Comparison of ENCODE assay signal across 1 cellular context in genomic region chr3:12999147-13000140, GRCh38.
TF ChIP-seq lines count a peak whose summit lies in the region.

No MANE protein-coding gene starts in this region.

TF ChIP-seq in HepG2, 621 proteins besides CTCF, POLR2A, EP300 and RAD21 (continued from another document):
- TF ChIP-seq ZBTB7B (CRISPR knock-in tag; IDR thresholded peaks at IDR 0.05) (peak; percentile 32; the same call in 1 of the 2 replicates), TEAD3 (CRISPR knock-in tag; optimal IDR thresholded peaks at IDR 0.05; ENCODE audit: borderline replicate concordance) (peak; percentile 7), SCMH1 (CRISPR knock-in tag; IDR thresholded peaks at IDR 0.05; ENCODE audit: borderline replicate concordance) (no peak), NFAT5 (CRISPR knock-in tag; IDR thresholded peaks at IDR 0.05) (no peak), ZNF549 (CRISPR knock-in tag; IDR thresholded peaks at IDR 0.05) (no peak), THRA (CRISPR knock-in tag; IDR thresholded peaks at IDR 0.05; ENCODE audit: borderline replicate concordance) (peak; percentile 49; the same call in 1 of the 2 replicates), AKAP8 (CRISPR knock-in tag; IDR thresholded peaks at IDR 0.05) (no peak), LCORL (IDR thresholded peaks at IDR 0.05) (no peak), LCORL (CRISPR knock-in tag; IDR thresholded peaks at IDR 0.05) (peak; percentile 30; the same call in 1 of the 2 replicates), RFX5 (IDR thresholded peaks at IDR 0.05; ENCODE audit: low read depth, low read length) (peak; percentile 86), PHF21A (CRISPR knock-in tag; IDR thresholded peaks at IDR 0.05) (peak; percentile 73), ZKSCAN5 (CRISPR knock-in tag; IDR thresholded peaks at IDR 0.05) (no peak), FOXM1 (CRISPR knock-in tag; IDR thresholded peaks at IDR 0.05) (no peak), FOXP1 (IDR thresholded peaks at IDR 0.05) (no peak), FOXP1 (CRISPR knock-in tag; IDR thresholded peaks at IDR 0.05) (peak; percentile 16; the same call in 1 of the 2 replicates), PITX1 (CRISPR knock-in tag; IDR thresholded peaks at IDR 0.05) (peak; percentile 79), HDAC2 (CRISPR knock-in tag; IDR thresholded peaks at IDR 0.05) (0 out of 2 replicates have a peak, but pooled peaks have one; percentile 32), ZNF776 (CRISPR knock-in tag; IDR thresholded peaks at IDR 0.05) (no peak), MEF2D (CRISPR knock-in tag; IDR thresholded peaks at IDR 0.05) (no peak), GTF2F1 (IDR thresholded peaks at IDR 0.05; ENCODE audit: low read length) (no peak), ZNF670 (CRISPR knock-in tag; IDR thresholded peaks at IDR 0.05; ENCODE audit: borderline replicate concordance) (no peak), U2AF1 (optimal IDR thresholded peaks at IDR 0.05; ENCODE audit: low read depth, low read length) (no peak), ZFP36L1 (CRISPR knock-in tag; IDR thresholded peaks at IDR 0.05) (peak; percentile 63; the same call in 1 of the 2 replicates), KDM3A (CRISPR knock-in tag; IDR thresholded peaks at IDR 0.05; ENCODE audit: low read depth) (no peak)
- TF ChIP-seq, protein P1, sequence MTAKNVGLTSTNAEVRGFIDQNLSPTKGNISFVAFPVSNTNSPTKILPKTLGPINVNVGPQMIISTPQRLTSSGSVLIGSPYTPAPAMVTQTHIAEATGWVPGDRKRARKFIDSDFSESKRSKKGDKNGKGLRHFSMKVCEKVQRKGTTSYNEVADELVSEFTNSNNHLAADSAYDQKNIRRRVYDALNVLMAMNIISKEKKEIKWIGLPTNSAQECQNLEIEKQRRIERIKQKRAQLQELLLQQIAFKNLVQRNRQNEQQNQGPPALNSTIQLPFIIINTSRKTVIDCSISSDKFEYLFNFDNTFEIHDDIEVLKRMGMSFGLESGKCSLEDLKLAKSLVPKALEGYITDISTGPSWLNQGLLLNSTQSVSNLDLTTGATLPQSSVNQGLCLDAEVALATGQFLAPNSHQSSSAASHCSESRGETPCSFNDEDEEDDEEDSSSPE (CRISPR knock-in tag; IDR thresholded peaks at IDR 0.05) = 0 out of 2 replicates have a peak, but pooled peaks have one; percentile 23
- TF ChIP-seq, protein P2, sequence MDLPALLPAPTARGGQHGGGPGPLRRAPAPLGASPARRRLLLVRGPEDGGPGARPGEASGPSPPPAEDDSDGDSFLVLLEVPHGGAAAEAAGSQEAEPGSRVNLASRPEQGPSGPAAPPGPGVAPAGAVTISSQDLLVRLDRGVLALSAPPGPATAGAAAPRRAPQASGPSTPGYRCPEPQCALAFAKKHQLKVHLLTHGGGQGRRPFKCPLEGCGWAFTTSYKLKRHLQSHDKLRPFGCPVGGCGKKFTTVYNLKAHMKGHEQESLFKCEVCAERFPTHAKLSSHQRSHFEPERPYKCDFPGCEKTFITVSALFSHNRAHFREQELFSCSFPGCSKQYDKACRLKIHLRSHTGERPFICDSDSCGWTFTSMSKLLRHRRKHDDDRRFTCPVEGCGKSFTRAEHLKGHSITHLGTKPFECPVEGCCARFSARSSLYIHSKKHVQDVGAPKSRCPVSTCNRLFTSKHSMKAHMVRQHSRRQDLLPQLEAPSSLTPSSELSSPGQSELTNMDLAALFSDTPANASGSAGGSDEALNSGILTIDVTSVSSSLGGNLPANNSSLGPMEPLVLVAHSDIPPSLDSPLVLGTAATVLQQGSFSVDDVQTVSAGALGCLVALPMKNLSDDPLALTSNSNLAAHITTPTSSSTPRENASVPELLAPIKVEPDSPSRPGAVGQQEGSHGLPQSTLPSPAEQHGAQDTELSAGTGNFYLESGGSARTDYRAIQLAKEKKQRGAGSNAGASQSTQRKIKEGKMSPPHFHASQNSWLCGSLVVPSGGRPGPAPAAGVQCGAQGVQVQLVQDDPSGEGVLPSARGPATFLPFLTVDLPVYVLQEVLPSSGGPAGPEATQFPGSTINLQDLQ (CRISPR knock-in tag; IDR thresholded peaks at IDR 0.05) = peak; percentile 57; the same call in 1 of the 2 replicates
- TF ChIP-seq, protein P3, sequence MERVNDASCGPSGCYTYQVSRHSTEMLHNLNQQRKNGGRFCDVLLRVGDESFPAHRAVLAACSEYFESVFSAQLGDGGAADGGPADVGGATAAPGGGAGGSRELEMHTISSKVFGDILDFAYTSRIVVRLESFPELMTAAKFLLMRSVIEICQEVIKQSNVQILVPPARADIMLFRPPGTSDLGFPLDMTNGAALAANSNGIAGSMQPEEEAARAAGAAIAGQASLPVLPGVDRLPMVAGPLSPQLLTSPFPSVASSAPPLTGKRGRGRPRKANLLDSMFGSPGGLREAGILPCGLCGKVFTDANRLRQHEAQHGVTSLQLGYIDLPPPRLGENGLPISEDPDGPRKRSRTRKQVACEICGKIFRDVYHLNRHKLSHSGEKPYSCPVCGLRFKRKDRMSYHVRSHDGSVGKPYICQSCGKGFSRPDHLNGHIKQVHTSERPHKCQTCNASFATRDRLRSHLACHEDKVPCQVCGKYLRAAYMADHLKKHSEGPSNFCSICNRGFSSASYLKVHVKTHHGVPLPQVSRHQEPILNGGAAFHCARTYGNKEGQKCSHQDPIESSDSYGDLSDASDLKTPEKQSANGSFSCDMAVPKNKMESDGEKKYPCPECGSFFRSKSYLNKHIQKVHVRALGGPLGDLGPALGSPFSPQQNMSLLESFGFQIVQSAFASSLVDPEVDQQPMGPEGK (CRISPR knock-in tag; IDR thresholded peaks at IDR 0.05) = peak; percentile 69
